Comparison of ENCODE assay signal across 17 cellular contexts in genomic region chr14:32593290-32593942, GRCh38.
A peak's percentile ranks its signal among the peaks of the same experiment; 100 is the strongest.
DNase-seq lines count a peak whose midpoint lies in the region; ATAC-seq, FAIRE-seq and TF ChIP-seq lines count a peak whose summit lies in the region.
"Had no signal": no experiment of that assay in that cellular context is flagged by ENCODE, and none has a peak within 500 bp of the region (broad histone marks: within the 10 kb centered on the region; RNA-seq: fewer than 3 reads in every experiment).

No MANE protein-coding gene starts in this region.

- no peaks in the 10 kb centered on the region for H3K27me3 ChIP-seq in ACC112 (ENCODE audit: insufficient read depth, low read length)
- H3K27me3 ChIP-seq: cardiac muscle cell had no signal

- H3K36me3 ChIP-seq in ACC112 (ENCODE audit: insufficient read depth, low read length): no peaks in the 10 kb centered on the region
- H3K36me3 ChIP-seq: cardiac muscle cell had no signal

- no peaks in the 10 kb centered on the region for H3K79me2 ChIP-seq in ACC112 (ENCODE audit: control insufficient read depth, insufficient read depth, low read length, unreplicated experiment)

- ATAC-seq in HG03521 (IDR thresholded peaks at IDR 0.05; ENCODE audit: unreplicated experiment) (no peak), natural killer cell (no peak)
- ATAC-seq: esophagus mucosa had no signal

- intact Hi-C loops in natural killer cell (cut with micrococcal nuclease): no loop called here

- H2AFZ ChIP-seq in ACC112 (ENCODE audit: low read length, unreplicated experiment): peak overlapping the region; percentile 3

- no peak overlapping the region for H3K27ac Mint-ChIP-seq in progenitor cell of endocrine pancreas
- no peak overlapping the region for H3K27ac Mint-ChIP-seq in natural killer cell

- H3K27ac ChIP-seq in ACC112 (ENCODE audit: low read depth, low read length): peak overlapping the region; percentile 80
- H3K27ac ChIP-seq: cardiac muscle cell had no signal

- DNase-seq in H54 (ENCODE audit: insufficient read length, low spot score): peak; percentile 38
- peak; percentile 54 for DNase-seq in astrocyte of the hippocampus (ENCODE audit: low read depth, low spot score)
- DNase-seq in islet precursor cell: peak; percentile 69
- DNase-seq in progenitor cell of endocrine pancreas (ENCODE audit: low spot score, unreplicated experiment): no peak
- DNase-seq in NCI-H1105 (lab: John Stamatoyannopoulos, UW): no peak
- DNase-seq in natural killer cell: no peak
- DNase-seq: activated CD4-positive, alpha-beta T cell treated with anti-CD3 and anti-CD28 coated beads, Interleukin-2, amount 50 U/mL, for 1 hour; AML-193; DND-41; Karpas-422; NCI-H2171; T-helper 1 cell had no signal

- peaks cover 61% of the 10 kb centered on the region for H3K4me1 ChIP-seq in ACC112 (ENCODE audit: control insufficient read depth, insufficient read depth, low read length, unreplicated experiment)

- H3K9me3 Mint-ChIP-seq in progenitor cell of endocrine pancreas (ENCODE audit: low read depth) (no peaks in the 10 kb centered on the region), natural killer cell (no peaks in the 10 kb centered on the region)

- no peak for TF ChIP-seq POLR2A in H54 (IDR thresholded peaks at IDR 0.05; ENCODE audit: low read depth, low read length)

- no peaks in the 10 kb centered on the region for H3K4me1 Mint-ChIP-seq in progenitor cell of endocrine pancreas (ENCODE audit: low read depth)
- no peaks in the 10 kb centered on the region for H3K4me1 Mint-ChIP-seq in natural killer cell

- no peak overlapping the region for H3K4me3 Mint-ChIP-seq in progenitor cell of endocrine pancreas (ENCODE audit: low read depth)
- no peak overlapping the region for H3K4me3 Mint-ChIP-seq in natural killer cell
- H3K4me3 Mint-ChIP-seq: neural crest cell had no signal

- no peak overlapping the region for H3K4me3 ChIP-seq in ACC112 (ENCODE audit: low read depth, low read length)
- H3K4me3 ChIP-seq: cardiac muscle cell had no signal

- no peak for TF ChIP-seq CTCF in progenitor cell of endocrine pancreas (IDR thresholded peaks at IDR 0.05; ENCODE audit: unreplicated experiment)
- no peak for TF ChIP-seq CTCF in natural killer cell (IDR thresholded peaks at IDR 0.05)

- no peaks in the 10 kb centered on the region for H3K36me3 Mint-ChIP-seq in progenitor cell of endocrine pancreas (ENCODE audit: insufficient read depth)
- no peaks in the 10 kb centered on the region for H3K36me3 Mint-ChIP-seq in natural killer cell

- peaks cover 3% of the 10 kb centered on the region for H3K27me3 Mint-ChIP-seq in progenitor cell of endocrine pancreas
- H3K27me3 Mint-ChIP-seq in natural killer cell (ENCODE audit: low read depth in 2 of 2): no peaks in the 10 kb centered on the region

- FAIRE-seq in H54 (lab: Jason Lieb, UNC): peak; percentile 93

Comparison
In these comparisons a context has a peak if more than half of its experiments do, and no peak if none do; other contexts are left out.
1. DNase-seq: peak in H54 (single experiment), astrocyte of the hippocampus (single experiment) and islet precursor cell (single experiment); none in progenitor cell of endocrine pancreas (single experiment), NCI-H1105 (single experiment) and natural killer cell (single experiment).